In genomic region chr16:21277045-21277926, GRCh38 we compare ENCODE assay signal across 9 cellular contexts. TPM values are rescaled to one million over a fixed set of nuclear protein-coding genes. Genes with fewer than 3 reads are reported as not detected.
DNase-seq lines count a peak whose midpoint lies in the region; ATAC-seq and TF ChIP-seq lines count a peak whose summit lies in the region.
"Had no signal": no experiment of that assay in that cellular context is flagged by ENCODE, and none has a peak within 500 bp of the region (broad histone marks: within the 10 kb centered on the region; RNA-seq: fewer than 3 reads in every experiment).

No MANE protein-coding gene starts in this region.

- no peak overlapping the region for H2BK120ac ChIP-seq in H9 (ENCODE audit: low read depth, low read length, poor library complexity, severe bottlenecking)

- no peaks in the 10 kb centered on the region for H3K79me1 ChIP-seq in H9 (ENCODE audit: insufficient read depth, low read depth, low read length, poor library complexity, severe bottlenecking)

- no peak overlapping the region for H3K18ac ChIP-seq in H9 (ENCODE audit: insufficient read length, low read depth, low read length)

- no peak overlapping the region for H3K56ac ChIP-seq in H9 (ENCODE audit: insufficient read length, low read depth, low read length)

- peaks cover 5% of the 10 kb centered on the region for H3K23me2 ChIP-seq in H9 (ENCODE audit: insufficient read length, low read depth, low read length, poor library complexity, severe bottlenecking)

- H3K23ac ChIP-seq in H9 (ENCODE audit: insufficient read length, low read depth, low read length), result no peak overlapping the region

- WGBS in H9 (ENCODE audit: extremely low coverage, insufficient read length, low lambda C conversion rate), result no CpG with 5 or more reads among the region's 17 CpGs
- WGBS in body of pancreas, 2 donors, result 63 to 68% methylated on average over 17 of the region's 17 CpGs

- no peaks in the 10 kb centered on the region for H4K20me1 ChIP-seq in H9 (ENCODE audit: control insufficient read depth, insufficient read depth, insufficient read length)

- H4K91ac ChIP-seq in H9 (ENCODE audit: insufficient read length, low read depth, low read length), result no peak overlapping the region

- H2AFZ ChIP-seq in H9 (ENCODE audit: low read length), result no peak overlapping the region

- no peaks in the 10 kb centered on the region for H3K27me3 ChIP-seq in H9 (ENCODE audit: insufficient read depth, low read length)
- no peaks in the 10 kb centered on the region for H3K27me3 ChIP-seq in WERI-Rb-1 (ENCODE audit: insufficient read depth, low read depth, severe bottlenecking)
- H3K27me3 ChIP-seq in body of pancreas, result peaks cover 0 to 6% of the 10 kb centered on the region in 2 donors

- H3K4ac ChIP-seq in H9 (ENCODE audit: low read depth, low read length), result no peak overlapping the region

- intact Hi-C loops in left ventricle myocardium superior (cut with micrococcal nuclease) (no loop called here), body of pancreas (cut with DNase I) (no loop called here)

- no peaks in the 10 kb centered on the region for H3K36me3 ChIP-seq in WERI-Rb-1
- no peaks in the 10 kb centered on the region for H3K36me3 ChIP-seq in body of pancreas (replicated peaks in 1 of 2; ENCODE audit: insufficient read depth in 1 of 2, low read depth in 2 of 2)

- no peak overlapping the region for H3K27ac ChIP-seq in H9 (ENCODE audit: insufficient read length, low read depth, low read length)
- no peak overlapping the region for H3K27ac ChIP-seq in WERI-Rb-1
- H3K27ac ChIP-seq in body of pancreas, result no peak overlapping the region

- H3K27ac Mint-ChIP-seq in H9, result no peak overlapping the region

- TF ChIP-seq CTCF in H9 (conservative IDR thresholded peaks at IDR 0.05), result no peak
- no peak for TF ChIP-seq CTCF in WERI-Rb-1 (IDR thresholded peaks at IDR 0.05; ENCODE audit: low read depth, low read length)
- TF ChIP-seq CTCF in retinal pigment epithelial cell (conservative IDR thresholded peaks at IDR 0.05; ENCODE audit: low read depth, low read length), result no peak
- no peak for TF ChIP-seq CTCF in body of pancreas (IDR thresholded peaks at IDR 0.05)

- H3K9me3 ChIP-seq in H9 (ENCODE audit: control insufficient read depth, low read depth, low read length) (no peaks in the 10 kb centered on the region), WERI-Rb-1 (ENCODE audit: severe bottlenecking) (peaks cover 6% of the 10 kb centered on the region), body of pancreas (no peaks in the 10 kb centered on the region)

- DNase-seq in H9, result no peak
- no peak for DNase-seq in WERI-Rb-1
- peak; percentile 57 for DNase-seq in left ventricle myocardium superior
- no peak for DNase-seq in retinal pigment epithelial cell (ENCODE audit: low read depth)
- DNase-seq in body of pancreas, result no peak
- no peak for DNase-seq in GM19240 (ENCODE audit: insufficient read length, low spot score)
- no peak for DNase-seq in retina
- DNase-seq in NCI-H524 treated with DMSO at 0.1 percent for 48 hours (lab: John Stamatoyannopoulos, UW), result no peak

- H3K4me3 ChIP-seq in WERI-Rb-1 (ENCODE audit: low read depth, low read length), result peak overlapping the region; percentile 61
- H3K4me3 ChIP-seq in retinal pigment epithelial cell (ENCODE audit: low read length), result peak overlapping the region; percentile 54
- H3K4me3 ChIP-seq in body of pancreas, result no peak overlapping the region

- H4K8ac ChIP-seq in H9 (replicated peaks; ENCODE audit: insufficient read length, low read depth, low read length), result no peak overlapping the region

- no peaks in the 10 kb centered on the region for H3K9me3 Mint-ChIP-seq in H9

- peaks cover 49% of the 10 kb centered on the region for H3K27me3 Mint-ChIP-seq in H9 (ENCODE audit: low read depth)

- H3T11ph ChIP-seq in H9 (ENCODE audit: low read length), result no peak overlapping the region

- TF ChIP-seq POLR2A in body of pancreas (IDR thresholded peaks at IDR 0.05), result no peak

- H3K4me3 Mint-ChIP-seq in H9, result peak overlapping the region; percentile 68 to 83

- no peak overlapping the region for H2BK12ac ChIP-seq in H9 (ENCODE audit: insufficient read length, low read depth, low read length)

- H2BK5ac ChIP-seq in H9 (ENCODE audit: insufficient read length, low read length), result no peak overlapping the region

- H3K4me2 ChIP-seq in H9 (ENCODE audit: insufficient read depth, insufficient read length, low read length), result peak overlapping the region; percentile 59

- no peak overlapping the region for H3K14ac ChIP-seq in H9 (ENCODE audit: insufficient read depth, low read length)

- H3K79me2 ChIP-seq in H9 (ENCODE audit: insufficient read depth, low read length), result no peaks in the 10 kb centered on the region

- peaks cover 32 to 37% of the 10 kb centered on the region in 2 experiments for H3K4me1 Mint-ChIP-seq in H9

- H2BK15ac ChIP-seq in H9 (ENCODE audit: low read depth, low read length), result no peak overlapping the region

- no peak overlapping the region for H2BK20ac ChIP-seq in H9 (ENCODE audit: low read depth, low read length, poor library complexity, severe bottlenecking)

- H3K9ac ChIP-seq in H9 (ENCODE audit: extremely low read depth, insufficient read length, low read length), result no peak overlapping the region

- H4K5ac ChIP-seq in H9 (ENCODE audit: insufficient read length, low read depth, low read length), result no peak overlapping the region

- 0 out of 7 replicates have a peak, but pooled peaks cover 0 to 6% (median 0%) of the 10 kb centered on the region in 3 experiments for H3K36me3 Mint-ChIP-seq in H9 (ENCODE audit: insufficient read depth in 1 of 3, low read depth in 3 of 3)

- H3K4me1 ChIP-seq in H9 (ENCODE audit: insufficient read depth, low read length), result peaks cover 6% of the 10 kb centered on the region
- H3K4me1 ChIP-seq in body of pancreas, result peaks cover 11% of the 10 kb centered on the region

- no peak overlapping the region for H2AK5ac ChIP-seq in H9 (ENCODE audit: insufficient read length, low read length)

- ATAC-seq in left ventricle myocardium superior (peak; percentile 81), body of pancreas (no peak)

RNA-seq across cellular contexts. Expression of gene CRYM, which starts 0.8 kb away (rescaled TPM):
- total RNA-seq in H9 (2021), result 16.4 and 17.8 TPM in 2 replicates
- total RNA-seq in left ventricle myocardium superior, result 78.2 TPM
- total RNA-seq in body of pancreas, result under 1 TPM in 1 of 2 donors, not detected in 1; 0.78 TPM
- total RNA-seq: Daoy had no signal

RNA-seq across cellular contexts. Expression of gene ANKS4B, which starts 43.8 kb away (rescaled TPM):
- total RNA-seq in H9 (2021) (0.07 and 0.09 TPM in 2 replicates), left ventricle myocardium superior (not detected), body of pancreas (under 1 TPM in 1 of 2 donors, not detected in 1; 0.78 TPM)
- total RNA-seq: Daoy had no signal

Comparison
In these comparisons a context has a peak if more than half of its experiments do, and no peak if none do; other contexts are left out.
1. H3K4me3 ChIP-seq: peak in WERI-Rb-1 (single experiment) and retinal pigment epithelial cell (single experiment); none in body of pancreas (0 of 2).